Comparison of ENCODE assay signal across 21 cellular contexts in the genomic region with DNA sequence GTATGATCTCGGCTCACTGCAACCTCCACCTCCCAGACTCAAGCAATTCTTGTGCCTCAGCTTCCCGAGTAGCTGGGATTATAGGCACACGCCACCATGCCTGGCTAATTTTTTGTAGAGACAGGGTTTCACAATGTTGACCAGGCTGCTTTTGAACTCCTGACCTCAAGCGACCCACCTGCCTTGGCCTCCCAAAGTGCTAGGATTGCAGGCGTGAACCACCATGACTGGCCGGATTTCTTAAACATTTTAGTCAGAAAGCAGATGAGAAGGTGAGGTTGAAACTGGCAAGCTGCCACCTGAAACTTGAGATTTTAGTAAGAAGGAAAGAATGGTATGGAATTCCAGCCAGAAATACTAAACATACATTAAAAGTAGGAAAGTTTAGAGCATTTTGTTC. TPM values are rescaled to one million over a fixed set of nuclear protein-coding genes. Genes with fewer than 3 reads are reported as not detected.
DNase-seq lines count a peak whose midpoint lies in the region; ATAC-seq, FAIRE-seq and TF ChIP-seq lines count a peak whose summit lies in the region.
"Had no signal": no experiment of that assay in that cellular context is flagged by ENCODE, and none has a peak within 500 bp of the region (broad histone marks: within the 10 kb centered on the region; RNA-seq: fewer than 3 reads in every experiment).

No MANE protein-coding gene starts in this region.

- peak overlapping the region; percentile 50 for H3K27ac Mint-ChIP-seq in osteocyte (ENCODE audit: unreplicated experiment)
- H3K27ac Mint-ChIP-seq: CD4-positive, CD25-positive, alpha-beta regulatory T cell; HFFc6; stimulated activated naive CD8-positive, alpha-beta T cell treated with anti-CD3 and anti-CD28 coated beads, Interleukin-15, Interleukin-2, amounts not matched to agents 100 ng/mL and 50 ng/mL, for 24 hours had no signal

- DNase-seq in DMS53 (lab: John Stamatoyannopoulos, UW) (peak; percentile 12), DMS53 treated with DMSO at 0.1 percent for 48 hours (lab: John Stamatoyannopoulos, UW; ENCODE audit: unreplicated experiment) (no peak), RPMI8226 (peak; percentile 34), epithelial cell of esophagus (ENCODE audit: low read depth) (peak; percentile 82), osteocyte (ENCODE audit: extremely low spot score, unreplicated experiment) (no peak), H54 (ENCODE audit: insufficient read length, low spot score) (no peak), NCI-H82 treated with DMSO at 0.1 percent for 48 hours (lab: John Stamatoyannopoulos, UW; ENCODE audit: unreplicated experiment) (no peak)
- DNase-seq: activated CD4-positive, alpha-beta T cell treated with anti-CD3 and anti-CD28 coated beads, Interleukin-2, amount 50 U/mL, for 1 hour; activated naive CD4-positive, alpha-beta T cell; activated T-cell treated with anti-CD3 and anti-CD28 coated beads for 4 hours; CD4-positive, CD25-positive, alpha-beta regulatory T cell; DND-41; HFFc6; left cardiac atrium; mucosa of descending colon; NCI-H1930; NCI-H510A treated with DMSO at 0.1 percent for 48 hours; right cardiac atrium; upper lobe of left lung had no signal

- TF ChIP-seq CTCF in epithelial cell of esophagus (IDR thresholded peaks at IDR 0.05; ENCODE audit: insufficient read depth, low read depth, low read length, missing control alignments) = no peak
- TF ChIP-seq CTCF in osteocyte (IDR thresholded peaks at IDR 0.05) = no peak

- no peaks in the 10 kb centered on the region for H3K36me3 Mint-ChIP-seq in osteocyte (ENCODE audit: unreplicated experiment)
- H3K36me3 Mint-ChIP-seq: CD4-positive, CD25-positive, alpha-beta regulatory T cell had no signal

- FAIRE-seq in H54 (lab: Jason Lieb, UNC) = no peak

- H3K4me1 Mint-ChIP-seq in osteocyte (ENCODE audit: unreplicated experiment) = peaks cover 8% of the 10 kb centered on the region

- H3K27me3 Mint-ChIP-seq in osteocyte (ENCODE audit: unreplicated experiment) = no peaks in the 10 kb centered on the region

- no peak for ATAC-seq in HG03520 (IDR thresholded peaks at IDR 0.05; ENCODE audit: unreplicated experiment)
- ATAC-seq: left cardiac atrium, mucosa of descending colon, right cardiac atrium had no signal

- H3K4me3 ChIP-seq in epithelial cell of esophagus (ENCODE audit: low read length) = no peak overlapping the region
- H3K4me3 ChIP-seq: mucosa of descending colon, upper lobe of left lung had no signal

- H3K9me3 Mint-ChIP-seq in osteocyte (ENCODE audit: unreplicated experiment) = no peaks in the 10 kb centered on the region
- H3K9me3 Mint-ChIP-seq: CD4-positive, CD25-positive, alpha-beta regulatory T cell; HFFc6; stimulated activated naive CD8-positive, alpha-beta T cell treated with anti-CD3 and anti-CD28 coated beads, Interleukin-15, Interleukin-2, amounts not matched to agents 100 ng/mL and 50 ng/mL, for 24 hours had no signal

- no peak for TF ChIP-seq POLR2A in H54 (IDR thresholded peaks at IDR 0.05; ENCODE audit: low read depth, low read length)

- no peak overlapping the region for H3K4me3 Mint-ChIP-seq in osteocyte (ENCODE audit: unreplicated experiment)
- H3K4me3 Mint-ChIP-seq: HFFc6; stimulated activated naive CD8-positive, alpha-beta T cell treated with anti-CD3 and anti-CD28 coated beads, Interleukin-15, Interleukin-2, amounts not matched to agents 100 ng/mL and 50 ng/mL, for 24 hours had no signal

RNA-seq across cellular contexts. Expression of gene KLHL23, which starts 31.9 kb away (rescaled TPM):
- 7.1 and 7.9 TPM in 2 replicates for total RNA-seq in osteocyte

RNA-seq across cellular contexts. Expression of gene SSB, which starts 33.1 kb away (rescaled TPM):
- 103 and 111 TPM in 2 replicates for total RNA-seq in osteocyte

RNA-seq across cellular contexts. Expression of gene METTL5, which starts 59.2 kb away (rescaled TPM):
- 37.6 and 42.8 TPM in 2 replicates for total RNA-seq in osteocyte

Comparison
In these comparisons a context has a peak if more than half of its experiments do, and no peak if none do; other contexts are left out.
1. DNase-seq: peak in DMS53 (single experiment), RPMI8226 (single experiment) and epithelial cell of esophagus (single experiment); none in DMS53 treated with DMSO at 0.1 percent for 48 hours (single experiment), osteocyte (single experiment), H54 (single experiment) and NCI-H82 treated with DMSO at 0.1 percent for 48 hours (single experiment).